23 cellular contexts compared by ENCODE assay signal in the genomic region with DNA sequence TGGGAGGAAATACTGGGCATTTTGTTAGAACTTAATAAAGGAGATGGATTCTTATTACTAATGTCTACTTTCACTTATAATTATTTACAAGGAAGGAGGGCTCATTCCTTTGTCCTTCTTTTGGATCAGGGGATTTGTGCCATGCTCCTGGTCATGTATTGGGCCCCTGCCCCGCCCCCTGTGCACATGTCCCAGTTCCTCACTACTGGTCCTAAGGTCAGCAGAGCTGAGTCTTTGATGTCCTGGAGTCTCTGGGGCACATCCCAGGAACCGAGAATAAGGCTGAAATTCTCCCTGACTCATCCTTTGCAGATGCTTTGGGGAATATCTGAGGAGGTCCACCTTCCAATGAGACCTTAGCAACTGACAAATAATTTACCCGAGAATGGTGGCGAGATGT. TPM values are rescaled to one million over a fixed set of nuclear protein-coding genes. Genes with fewer than 3 reads are reported as not detected.
A peak's percentile ranks its signal among the peaks of the same experiment; 100 is the strongest.
DNase-seq lines count a peak whose midpoint lies in the region; ATAC-seq, FAIRE-seq and TF ChIP-seq lines count a peak whose summit lies in the region.
"Had no signal": no experiment of that assay in that cellular context is flagged by ENCODE, and none has a peak within 500 bp of the region (broad histone marks: within the 10 kb centered on the region; RNA-seq: fewer than 3 reads in every experiment).

No MANE protein-coding gene starts in this region.

- FAIRE-seq in K562 (lab: Jason Lieb, UNC) (no peak), HepG2 (lab: Jason Lieb, UNC) (peak; percentile 32)
- FAIRE-seq: GM12878, GM19239, H1 had no signal

- TF ChIP-seq CTCF in K562 (IDR thresholded peaks at IDR 0.05 in 2 of 3, conservative IDR thresholded peaks at IDR 0.05 in 1 of 3; ENCODE audit: insufficient read depth in 2 of 3, low read depth in 1 of 3, low read length in 3 of 3): no peak
- no peak for TF ChIP-seq CTCF in HepG2 (CRISPR knock-in tag; IDR thresholded peaks at IDR 0.05)
- no peak for TF ChIP-seq CTCF in upper lobe of right lung (IDR thresholded peaks at IDR 0.05)

- BruUV-seq in K562 (replicated peaks; lab: Mats Ljungman, UMichigan) (no TSS peak), HepG2 (replicated peaks; lab: Mats Ljungman, UMichigan) (no TSS peak)

- ATAC-seq in K562: no peak
- peak; percentile 84 for ATAC-seq in HepG2
- ATAC-seq in upper lobe of right lung: no peak
- ATAC-seq in HG03196 (IDR thresholded peaks at IDR 0.05; ENCODE audit: unreplicated experiment): no peak
- ATAC-seq: CD8-positive, alpha-beta T cell; GM12878 had no signal

- H3K79me2 ChIP-seq in K562 (ENCODE audit: control insufficient read depth, insufficient read depth, low read length): no peaks in the 10 kb centered on the region
- H3K79me2 ChIP-seq in HepG2 (ENCODE audit: insufficient read depth, low read length): no peaks in the 10 kb centered on the region

- H3K4me2 ChIP-seq in K562 (ENCODE audit: insufficient read depth, low read length) (no peak overlapping the region), HepG2 (ENCODE audit: low read depth, low read length) (no peak overlapping the region)

- CTCF ChIA-PET in K562 (lab: Yijun Ruan, JAX; ENCODE audit: low intra/inter-chr PET ratio) (no interaction called here), HepG2 (lab: Yijun Ruan, JAX; ENCODE audit: low intra/inter-chr PET ratio, low total read pairs) (no interaction called here)

- H3K9me3 ChIP-seq in K562 (replicated peaks; ENCODE audit: control insufficient read depth, insufficient read depth, low read depth, low read length) (no peaks in the 10 kb centered on the region), HepG2 (ENCODE audit: low read length) (no peaks in the 10 kb centered on the region), upper lobe of right lung (no peaks in the 10 kb centered on the region)
- H3K9me3 ChIP-seq: Caco-2 had no signal

- H2AFZ ChIP-seq in K562 (ENCODE audit: low read depth, low read length) (peak overlapping the region; percentile 11; the same call in 1 of the 2 replicates), HepG2 (ENCODE audit: low read length) (no peak overlapping the region)
- H2AFZ ChIP-seq: GM23248 had no signal

- no peaks in the 10 kb centered on the region for H3K9me1 ChIP-seq in K562 (ENCODE audit: control insufficient read depth, insufficient read depth, low read length)

- H3K4me3 ChIP-seq in K562: no peak overlapping the region
- H3K4me3 ChIP-seq in HepG2 (replicated peaks in 1 of 3; ENCODE audit: insufficient read depth in 1 of 3, low read depth in 2 of 3, low read length in 3 of 3): no peak overlapping the region
- no peak overlapping the region for H3K4me3 ChIP-seq in upper lobe of right lung
- H3K4me3 ChIP-seq: GM12878, GM23248 had no signal

- no peak for TF ChIP-seq EP300 in K562 (IDR thresholded peaks at IDR 0.05; ENCODE audit: low read length)
- no peak for TF ChIP-seq EP300 in HepG2 (IDR thresholded peaks at IDR 0.05; ENCODE audit: low read depth in 2 of 2, low read length in 2 of 2)
- TF ChIP-seq EP300 in HepG2 (CRISPR knock-in tag; IDR thresholded peaks at IDR 0.05; ENCODE audit: borderline replicate concordance): no peak

- TF ChIP-seq POLR2A in K562 (conservative IDR thresholded peaks at IDR 0.05): no peak
- TF ChIP-seq POLR2A in HepG2 (IDR thresholded peaks at IDR 0.05; ENCODE audit: insufficient read depth in 1 of 2, low read depth in 2 of 2, low read length in 2 of 2): no peak

- DNase-seq in K562 (ENCODE audit: extremely low read depth in 1 of 4, low spot score in 3 of 4): no peak
- DNase-seq in HepG2 (ENCODE audit: low spot score): peak; percentile 31
- peak; percentile 9 for DNase-seq in posterior vena cava (ENCODE audit: low spot score)
- DNase-seq in upper lobe of right lung: peak; percentile 6
- DNase-seq in EL: no peak
- DNase-seq in DMS 273 treated with DMSO at 0.1 percent for 48 hours (lab: John Stamatoyannopoulos, UW): no peak
- no peak for DNase-seq in DMS53 (lab: John Stamatoyannopoulos, UW)
- DNase-seq: C1 segment of cervical spinal cord; CD4-positive, CD25-positive, alpha-beta regulatory T cell; CD8-positive, alpha-beta T cell; DND-41; GDM1; GM23248; H7; HCEC 1CT had no signal

- TF ChIP-seq RAD21 in K562 (CRISPR knock-in tag; conservative IDR thresholded peaks at IDR 0.05 in 1 of 2, IDR thresholded peaks at IDR 0.05 in 1 of 2) (no peak), HepG2 (CRISPR knock-in tag; IDR thresholded peaks at IDR 0.05) (no peak)

- POLR2A ChIA-PET in K562 (lab: Yijun Ruan, JAX) (interaction anchor here (0.5 kb wide), 1 partner anchor 20 kb away, joined by 4 read pairs; no protein-coding TSS in a partner anchor), HepG2 (lab: Yijun Ruan, JAX) (no interaction called here)

- 45% methylated on average over 4 of the region's 4 CpGs for WGBS in K562 (ENCODE audit: insufficient coverage, low coverage, missing lambda C conversion rate)
- WGBS in HepG2 (ENCODE audit: low lambda C conversion rate): 3% methylated on average over 4 of the region's 4 CpGs

- H3K27ac ChIP-seq in K562 (ENCODE audit: extremely low read depth, low read depth, low read length): no peak overlapping the region
- H3K27ac ChIP-seq in HepG2 (ENCODE audit: extremely low read length, insufficient read depth, low read length): no peak overlapping the region
- H3K27ac ChIP-seq in upper lobe of right lung: no peak overlapping the region
- H3K27ac ChIP-seq: GM23248 had no signal

- H3K36me3 ChIP-seq in K562 (ENCODE audit: control insufficient read depth, insufficient read depth, low read length) (no peaks in the 10 kb centered on the region), HepG2 (replicated peaks in 1 of 2; ENCODE audit: control insufficient read depth in 1 of 2, insufficient read depth in 2 of 2, low read length in 2 of 2) (no peaks in the 10 kb centered on the region), upper lobe of right lung (no peaks in the 10 kb centered on the region)

- 0 out of 2 replicates have a peak, but pooled peaks cover 2% of the 10 kb centered on the region for H4K20me1 ChIP-seq in K562 (replicated peaks; ENCODE audit: control insufficient read depth, insufficient read depth, low read length)
- no peaks in the 10 kb centered on the region for H4K20me1 ChIP-seq in HepG2 (ENCODE audit: insufficient read depth, low read length)

- in situ Hi-C loops in K562 (cut with MboI): no loop called here
- in situ Hi-C loops in HepG2 (cut with HindIII; ENCODE audit: extremely low pct_ligation_motif_present, low pct_unique_long_range_greater_than_20kb): loop anchor here (25.0 kb wide), 1 partner anchor 266 kb away; no protein-coding TSS in a partner anchor

- H3K4me1 ChIP-seq in K562 (replicated peaks in 1 of 2; ENCODE audit: control insufficient read depth in 2 of 2, insufficient read depth in 2 of 2, low read length in 2 of 2) (peaks cover 7 to 20% of the 10 kb centered on the region in 2 experiments; a peak in 4 of 5 replicates), HepG2 (ENCODE audit: insufficient read depth, low read length) (peaks cover 20% of the 10 kb centered on the region), upper lobe of right lung (peaks cover 1% of the 10 kb centered on the region)

- no peak overlapping the region for H3K9ac ChIP-seq in K562 (ENCODE audit: insufficient read depth in 1 of 2, low read depth in 2 of 2, low read length in 2 of 2)
- no peak overlapping the region for H3K9ac ChIP-seq in HepG2 (ENCODE audit: insufficient read depth, low read depth, low read length)
- H3K9ac ChIP-seq: GM23248 had no signal

- intact Hi-C loops in K562 (cut with micrococcal nuclease) (no loop called here), HepG2 (cut with micrococcal nuclease; ENCODE audit: unreplicated experiment) (no loop called here), posterior vena cava (cut with DNase I) (no loop called here), upper lobe of right lung (cut with DNase I) (no loop called here)

- H3K27me3 ChIP-seq in K562 (ENCODE audit: control insufficient read depth in 2 of 2, insufficient read depth in 2 of 2, low read length in 2 of 2) (no peaks in the 10 kb centered on the region), HepG2 (ENCODE audit: control insufficient read depth in 1 of 2, insufficient read depth in 2 of 2, low read length in 2 of 2) (no peaks in the 10 kb centered on the region), upper lobe of right lung (peaks cover 17% of the 10 kb centered on the region)

RNA-seq across cellular contexts. Expression of gene TIFAB, which starts 19.6 kb away (rescaled TPM):
- total RNA-seq in K562 (2011; cell fraction: chromatin; rRNA removed; ENCODE audit: low replicate concordance): not detected in 2 replicates
- total RNA-seq in K562 (2011; cell fraction: nucleolus; rRNA removed): not detected in 2 replicates
- not detected in 2 replicates for total RNA-seq in K562 (2011; cell fraction: nucleoplasm; rRNA removed)
- total RNA-seq in K562 (2014; rRNA removed) (not detected in 2 replicates), K562 (2014; rRNA removed; fragmentation: Illumina TruSeq; extraction: Trizol) (not detected in 2 replicates), K562 (2015; rRNA removed; fragmentation: Illumina TruSeq; extraction: Trizol) (not detected in 2 replicates), K562 (2021) (not detected in 2 replicates), HepG2 (2016; rRNA removed; fragmentation: Illumina TruSeq; extraction: Trizol) (not detected in 2 replicates), posterior vena cava (not detected), upper lobe of right lung (0.43 TPM)
- polyA plus RNA-seq in K562 (2011; rRNA removed) (not detected in 2 replicates), K562 (2014; fragmentation: Illumina TruSeq; extraction: Trizol) (not detected in 2 replicates), K562 (2014; fragmentation: Nextera tagmentation; extraction: Ambion mirVana) (not detected), K562 (2014; rRNA removed) (not detected in 2 replicates), HepG2 (2011; rRNA removed) (not detected in 2 replicates)
- polyA plus RNA-seq in K562 (2011; cell fraction: cytosol; rRNA removed): 0.01 TPM in 1 of 2 replicates, not detected in the other
- polyA plus RNA-seq in K562 (2011; cell fraction: nucleus; rRNA removed): not detected in 2 replicates
- not detected in 2 replicates for polyA plus RNA-seq in K562 (2012)
- not detected in 2 replicates for polyA minus RNA-seq in K562 (2011; rRNA and poly(A)+ RNA removed)
- not detected in 2 replicates for polyA minus RNA-seq in K562 (2011; cell fraction: cytosol; rRNA and poly(A)+ RNA removed)
- not detected in 2 replicates for polyA minus RNA-seq in K562 (2011; cell fraction: nucleus; rRNA and poly(A)+ RNA removed)
- total RNA-seq in HepG2 (2016; cell fraction: cytosol; rRNA removed; fragmentation: Illumina TruSeq; extraction: Trizol; ENCODE audit: low read depth): not detected in 2 replicates
- total RNA-seq in HepG2 (2016; cell fraction: insoluble cytoplasmic fraction; rRNA removed; fragmentation: Illumina TruSeq; extraction: Trizol): not detected in 2 replicates
- total RNA-seq in HepG2 (2016; cell fraction: membrane; rRNA removed; fragmentation: Illumina TruSeq; extraction: Trizol): not detected in 2 replicates
- not detected in 2 replicates for total RNA-seq in HepG2 (2016; cell fraction: nucleus; rRNA removed; fragmentation: Illumina TruSeq; extraction: Trizol)
- not detected in 2 replicates for polyA plus RNA-seq in HepG2 (2011; cell fraction: cytosol; rRNA removed)
- not detected in 2 replicates for polyA plus RNA-seq in HepG2 (2011; cell fraction: nucleus; rRNA removed)
- not detected in 2 replicates for polyA plus RNA-seq in HepG2 (2012)
- not detected in 2 replicates for polyA plus RNA-seq in HepG2 (2016; cell fraction: cytosol; fragmentation: Illumina TruSeq; extraction: Trizol; ENCODE audit: low read depth)
- not detected in 2 replicates for polyA plus RNA-seq in HepG2 (2016; cell fraction: insoluble cytoplasmic fraction; fragmentation: Illumina TruSeq; extraction: Trizol; ENCODE audit: low read depth)
- not detected in 2 replicates for polyA plus RNA-seq in HepG2 (2016; cell fraction: membrane; fragmentation: Illumina TruSeq; extraction: Trizol; ENCODE audit: low read depth)
- polyA plus RNA-seq in HepG2 (2016; cell fraction: nucleus; fragmentation: Illumina TruSeq; extraction: Trizol; ENCODE audit: insufficient read depth, low read depth): not detected in 2 replicates
- polyA minus RNA-seq in HepG2 (2011; rRNA and poly(A)+ RNA removed; ENCODE audit: low replicate concordance): not detected in 2 replicates
- polyA minus RNA-seq in HepG2 (2011; cell fraction: cytosol; rRNA and poly(A)+ RNA removed): not detected in 2 replicates
- polyA minus RNA-seq in HepG2 (2011; cell fraction: nucleus; rRNA and poly(A)+ RNA removed): not detected in 2 replicates
- total RNA-seq: A172; A673; Caco-2; CD4-positive, CD25-positive, alpha-beta regulatory T cell; CD8-positive, alpha-beta T cell; GM12878; GM23248; H1; H7 had no signal
- polyA plus RNA-seq: BJ; CD4-positive, CD25-positive, alpha-beta regulatory T cell; GM12878; GM23248; H1 had no signal

RNA-seq across cellular contexts. Expression of gene DCANP1, which starts 24.6 kb away (rescaled TPM):
- not detected in 2 replicates for total RNA-seq in K562 (2011; cell fraction: chromatin; rRNA removed; ENCODE audit: low replicate concordance)
- total RNA-seq in K562 (2011; cell fraction: nucleolus; rRNA removed): not detected in 2 replicates
- total RNA-seq in K562 (2011; cell fraction: nucleoplasm; rRNA removed): not detected in 2 replicates
- total RNA-seq in K562 (2014; rRNA removed): not detected in 2 replicates
- not detected in 2 replicates for total RNA-seq in K562 (2014; rRNA removed; fragmentation: Illumina TruSeq; extraction: Trizol)
- total RNA-seq in K562 (2015; rRNA removed; fragmentation: Illumina TruSeq; extraction: Trizol): not detected in 2 replicates
- not detected in 2 replicates for total RNA-seq in K562 (2021)
- not detected in 2 replicates for polyA plus RNA-seq in K562 (2011; rRNA removed)
- polyA plus RNA-seq in K562 (2011; cell fraction: cytosol; rRNA removed): not detected in 2 replicates
- not detected in 2 replicates for polyA plus RNA-seq in K562 (2011; cell fraction: nucleus; rRNA removed)
- polyA plus RNA-seq in K562 (2012): not detected in 2 replicates
- polyA plus RNA-seq in K562 (2014; fragmentation: Illumina TruSeq; extraction: Trizol): not detected in 2 replicates
- not detected for polyA plus RNA-seq in K562 (2014; fragmentation: Nextera tagmentation; extraction: Ambion mirVana)
- polyA plus RNA-seq in K562 (2014; rRNA removed): not detected in 2 replicates
- polyA minus RNA-seq in K562 (2011; rRNA and poly(A)+ RNA removed): not detected in 2 replicates
- not detected in 2 replicates for polyA minus RNA-seq in K562 (2011; cell fraction: cytosol; rRNA and poly(A)+ RNA removed)
- not detected in 2 replicates for polyA minus RNA-seq in K562 (2011; cell fraction: nucleus; rRNA and poly(A)+ RNA removed)
- total RNA-seq in HepG2 (2016; rRNA removed; fragmentation: Illumina TruSeq; extraction: Trizol): not detected in 2 replicates
- not detected in 2 replicates for total RNA-seq in HepG2 (2016; cell fraction: cytosol; rRNA removed; fragmentation: Illumina TruSeq; extraction: Trizol; ENCODE audit: low read depth)
- total RNA-seq in HepG2 (2016; cell fraction: insoluble cytoplasmic fraction; rRNA removed; fragmentation: Illumina TruSeq; extraction: Trizol): not detected in 2 replicates
- not detected in 2 replicates for total RNA-seq in HepG2 (2016; cell fraction: membrane; rRNA removed; fragmentation: Illumina TruSeq; extraction: Trizol)
- total RNA-seq in HepG2 (2016; cell fraction: nucleus; rRNA removed; fragmentation: Illumina TruSeq; extraction: Trizol): not detected in 2 replicates
- polyA plus RNA-seq in HepG2 (2011; rRNA removed): not detected in 2 replicates
- not detected in 2 replicates for polyA plus RNA-seq in HepG2 (2011; cell fraction: cytosol; rRNA removed)
- polyA plus RNA-seq in HepG2 (2011; cell fraction: nucleus; rRNA removed): not detected in 2 replicates
- not detected in 2 replicates for polyA plus RNA-seq in HepG2 (2012)
- polyA plus RNA-seq in HepG2 (2016; cell fraction: cytosol; fragmentation: Illumina TruSeq; extraction: Trizol; ENCODE audit: low read depth): not detected in 2 replicates
- polyA plus RNA-seq in HepG2 (2016; cell fraction: insoluble cytoplasmic fraction; fragmentation: Illumina TruSeq; extraction: Trizol; ENCODE audit: low read depth): not detected in 2 replicates
- not detected in 2 replicates for polyA plus RNA-seq in HepG2 (2016; cell fraction: membrane; fragmentation: Illumina TruSeq; extraction: Trizol; ENCODE audit: low read depth)
- polyA plus RNA-seq in HepG2 (2016; cell fraction: nucleus; fragmentation: Illumina TruSeq; extraction: Trizol; ENCODE audit: insufficient read depth, low read depth): not detected in 2 replicates
- polyA minus RNA-seq in HepG2 (2011; rRNA and poly(A)+ RNA removed; ENCODE audit: low replicate concordance): not detected in 2 replicates
- polyA minus RNA-seq in HepG2 (2011; cell fraction: cytosol; rRNA and poly(A)+ RNA removed): not detected in 2 replicates
- not detected in 2 replicates for polyA minus RNA-seq in HepG2 (2011; cell fraction: nucleus; rRNA and poly(A)+ RNA removed)
- total RNA-seq in posterior vena cava: not detected
- total RNA-seq in upper lobe of right lung: not detected
- total RNA-seq: A172; A673; Caco-2; CD4-positive, CD25-positive, alpha-beta regulatory T cell; CD8-positive, alpha-beta T cell; GM12878; GM23248; H1; H7 had no signal
- polyA plus RNA-seq: BJ; CD4-positive, CD25-positive, alpha-beta regulatory T cell; GM23248; H1 had no signal

Comparison
In these comparisons a context has a peak if more than half of its experiments do, and no peak if none do; other contexts are left out.
1. DNase-seq: peak in HepG2 (single experiment), posterior vena cava (single experiment) and upper lobe of right lung (single experiment); none in K562 (0 of 4), EL (single experiment), DMS 273 treated with DMSO at 0.1 percent for 48 hours (single experiment) and DMS53 (single experiment).
2. Of the 241 proteins assayed by ChIP-seq in both HepG2 and K562: peak only in HepG2: BHLHE40, MAX, MED1 and TCF7; only in K562: none; in both: none; in neither: 237.